8 cellular contexts compared by ENCODE assay signal in the genomic region with DNA sequence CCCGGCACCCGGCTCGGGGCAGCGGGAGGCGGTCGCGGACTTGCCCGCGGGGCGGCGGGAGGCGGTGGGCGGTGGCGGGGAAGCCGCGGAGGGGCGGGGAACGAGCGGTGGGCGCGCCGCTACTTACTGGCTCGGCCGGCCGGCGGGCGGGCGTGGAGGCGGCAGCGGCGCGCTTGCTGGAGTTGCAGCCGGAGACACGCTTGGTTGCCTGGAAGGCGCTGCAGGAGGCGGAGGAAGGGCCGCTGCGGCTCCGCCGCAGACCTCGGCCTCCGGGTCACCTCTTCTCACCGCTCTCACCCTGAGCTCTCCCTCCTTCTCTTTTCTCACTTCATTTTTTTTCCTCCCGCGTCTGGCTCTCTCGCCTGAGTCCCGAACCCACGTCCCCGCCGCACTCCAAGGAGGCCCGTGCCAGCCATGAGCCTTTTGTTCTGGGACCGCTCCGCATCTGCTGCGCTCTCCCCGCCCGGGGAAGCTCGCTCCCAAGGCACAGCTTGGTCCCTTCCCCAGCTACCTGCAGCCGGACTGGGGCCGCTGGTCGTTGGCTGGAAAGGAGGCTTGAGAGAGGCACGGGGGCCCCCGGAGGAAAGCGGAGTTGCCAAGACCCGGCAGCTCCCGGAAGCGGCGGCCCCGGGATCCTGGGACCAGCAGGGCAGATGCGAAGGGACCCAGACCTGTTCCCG. TPM values are rescaled to one million over a fixed set of nuclear protein-coding genes. Genes with fewer than 3 reads are reported as not detected.
DNase-seq lines count a peak whose midpoint lies in the region; ATAC-seq, FAIRE-seq and TF ChIP-seq lines count a peak whose summit lies in the region.

No MANE protein-coding gene starts in this region.

- CTCF ChIA-PET in GM12878 (lab: Yijun Ruan, JAX) = no interaction called here

- SMC1A ChIA-PET in GM12878 (lab: Charles Lee; ENCODE audit: uncharacterized antibody, unreplicated experiment) = no interaction called here

- WGBS in GM12878 (ENCODE audit: insufficient coverage, insufficient replicate concordance, low lambda C conversion rate, missing lambda C conversion rate) = under 1% methylated on average over 43 of the region's 70 CpGs
- 3% methylated on average over 40 of the region's 70 CpGs for WGBS in mesenchymal stem cell

- no peak overlapping the region for H2BK5ac ChIP-seq in mesenchymal stem cell (ENCODE audit: low read depth, low read length, poor library complexity, severe bottlenecking)

- H2AK5ac ChIP-seq in mesenchymal stem cell (ENCODE audit: low read length, severe bottlenecking) = no peak overlapping the region

- peaks cover 25% of the 10 kb centered on the region for H3K4me1 ChIP-seq in BLaER1
- H3K4me1 ChIP-seq in GM12878 (ENCODE audit: control insufficient read depth, insufficient read depth, low read length) = peaks cover 5% of the 10 kb centered on the region
- peaks cover 19% of the 10 kb centered on the region for H3K4me1 ChIP-seq in mesenchymal stem cell (ENCODE audit: control insufficient read depth, insufficient read depth, low read depth, low read length)
- peaks cover 0 to 5% of the 10 kb centered on the region in 2 donors for H3K4me1 ChIP-seq in uterus

- peak overlapping the region; percentile 76 for H3K9ac ChIP-seq in BLaER1
- no peak overlapping the region for H3K9ac ChIP-seq in GM12878 (ENCODE audit: control insufficient read depth, insufficient read depth, low read length)
- no peak overlapping the region for H3K9ac ChIP-seq in mesenchymal stem cell (ENCODE audit: low read length)

- ATAC-seq in HG02798 (IDR thresholded peaks at IDR 0.05; ENCODE audit: poor library complexity, unreplicated experiment) (peak; percentile 90), GM12878 (peak; percentile 94)

- FAIRE-seq in GM18507 (lab: Jason Lieb, UNC) (peak; percentile 80), GM12878 (lab: Jason Lieb, UNC) (no peak)

- no peak overlapping the region; the same call in 1 of the 2 replicates for H2AFZ ChIP-seq in GM12878 (ENCODE audit: control insufficient read depth, low read depth, low read length)
- H2AFZ ChIP-seq in mesenchymal stem cell (ENCODE audit: low read depth, low read length) = peak overlapping the region; percentile 46

- no peak overlapping the region for H2BK12ac ChIP-seq in mesenchymal stem cell (ENCODE audit: low read length in 2 of 2)

- TF ChIP-seq EP300 in GM12878 (IDR thresholded peaks at IDR 0.05; ENCODE audit: borderline replicate concordance in 1 of 2, control insufficient read depth in 1 of 2, low read depth in 2 of 2, low read length in 2 of 2) = no peak

- in situ Hi-C loops in GM12878 (cut with MboI) = no loop called here

- no peak for TF ChIP-seq CTCF in GM12878 (IDR thresholded peaks at IDR 0.05 in 2 of 3, conservative IDR thresholded peaks at IDR 0.05 in 1 of 3; ENCODE audit: control insufficient read depth in 2 of 3, extremely low read depth in 1 of 3, insufficient read depth in 1 of 3, low read depth in 3 of 3, low read length in 3 of 3)
- TF ChIP-seq CTCF in uterus (IDR thresholded peaks at IDR 0.05) = no peak

- intact Hi-C loops in GM12878 (cut with micrococcal nuclease; ENCODE audit: unreplicated experiment) (no loop called here), uterus (cut with DNase I; ENCODE audit: low total_unique reads) (no loop called here)

- H3K36me3 ChIP-seq in BLaER1 (no peaks in the 10 kb centered on the region), GM12878 (ENCODE audit: control insufficient read depth in 2 of 2, insufficient read depth in 2 of 2, low read length in 1 of 2) (no peaks in the 10 kb centered on the region), mesenchymal stem cell (ENCODE audit: control insufficient read depth in 1 of 2, insufficient read depth in 2 of 2, low read depth in 1 of 2, low read length in 2 of 2) (no peaks in the 10 kb centered on the region), uterus (no peaks in the 10 kb centered on the region)

- peak overlapping the region; percentile 96 for H3K4me2 ChIP-seq in BLaER1
- H3K4me2 ChIP-seq in GM12878 (ENCODE audit: control insufficient read depth, insufficient read depth) = peak overlapping the region; percentile 85
- H3K4me2 ChIP-seq in mesenchymal stem cell (ENCODE audit: low read length, poor library complexity, severe bottlenecking) = peak overlapping the region; percentile 86

- H3K27ac ChIP-seq in BLaER1 = peak overlapping the region; percentile 82
- no peak overlapping the region for H3K27ac ChIP-seq in GM12878 (ENCODE audit: control insufficient read depth, insufficient read depth)
- H3K27ac ChIP-seq in mesenchymal stem cell (ENCODE audit: low read length, poor library complexity, severe bottlenecking) = no peak overlapping the region
- no peak overlapping the region for H3K27ac ChIP-seq in uterus

- BruUV-seq in GM12878 (replicated peaks; lab: Mats Ljungman, UMichigan) = no TSS peak

- no peak overlapping the region for H3K18ac ChIP-seq in mesenchymal stem cell (ENCODE audit: low read depth in 1 of 2, low read length in 2 of 2)

- H4K8ac ChIP-seq in mesenchymal stem cell (ENCODE audit: low read length) = no peak overlapping the region

- no peak overlapping the region for H3K14ac ChIP-seq in mesenchymal stem cell (ENCODE audit: low read length in 2 of 2)

- DNase-seq in GM18507 (ENCODE audit: extremely low spot score, insufficient read length, low read depth) = peak; percentile 73
- peak; percentile 25 for DNase-seq in NCI-H2196 (lab: John Stamatoyannopoulos, UW; ENCODE audit: unreplicated experiment)
- no peak for DNase-seq in GM12878 (ENCODE audit: low read depth, low spot score)
- DNase-seq in mesenchymal stem cell = peak; percentile 1
- DNase-seq in GDM1 (lab: John Stamatoyannopoulos, UW) = no peak
- no peak for DNase-seq in uterus

- H3K4ac ChIP-seq in mesenchymal stem cell (ENCODE audit: low read depth in 1 of 2, low read length in 2 of 2) = no peak overlapping the region

- H4K20me1 ChIP-seq in BLaER1 (peaks cover 8% of the 10 kb centered on the region; the same call in 1 of the 2 replicates), GM12878 (ENCODE audit: control insufficient read depth, insufficient read depth) (no peaks in the 10 kb centered on the region; the same call in 1 of the 2 replicates)

- POLR2A ChIA-PET in GM12878 (lab: Charles Lee) = no interaction called here

- H2BK120ac ChIP-seq in mesenchymal stem cell (ENCODE audit: low read depth, low read length) = no peak overlapping the region

- H3K27me3 ChIP-seq in BLaER1 = peaks cover 61% of the 10 kb centered on the region
- H3K27me3 ChIP-seq in GM12878 (replicated peaks in 1 of 2; ENCODE audit: control insufficient read depth in 2 of 2, insufficient read depth in 2 of 2, low read length in 1 of 2) = peaks cover 4 to 43% of the 10 kb centered on the region in 2 experiments
- H3K27me3 ChIP-seq in mesenchymal stem cell (ENCODE audit: control insufficient read depth in 1 of 2, insufficient read depth in 1 of 2, low read length in 2 of 2) = peaks cover 83 to 95% of the 10 kb centered on the region in 2 experiments
- H3K27me3 ChIP-seq in uterus = peaks cover 0 to 36% of the 10 kb centered on the region in 2 donors

- RAD21 ChIA-PET in GM12878 (lab: Charles Lee; ENCODE audit: unreplicated experiment) = interaction anchor here (0.7 kb wide), 1 partner anchor 62 kb away, joined by 3 read pairs; no protein-coding TSS in a partner anchor

- no peak overlapping the region for H2BK15ac ChIP-seq in mesenchymal stem cell (ENCODE audit: low read depth, poor library complexity, severe bottlenecking)

- H3K4me3 ChIP-seq in BLaER1 = peak overlapping the region; percentile 76
- peak overlapping the region; percentile 53; the same call in 1 of the 2 replicates for H3K4me3 ChIP-seq in GM12878
- H3K4me3 ChIP-seq in mesenchymal stem cell (ENCODE audit: insufficient read depth in 1 of 2, low read depth in 1 of 2, low read length in 2 of 2) = peak overlapping the region; percentile 55 to 59
- no peak overlapping the region for H3K4me3 ChIP-seq in uterus

- TF ChIP-seq POLR2A in GM12878 (IDR thresholded peaks at IDR 0.05; ENCODE audit: low read depth, low read length) (no peak), uterus (IDR thresholded peaks at IDR 0.05) (no peak)

- no peak overlapping the region for H4K91ac ChIP-seq in mesenchymal stem cell (ENCODE audit: low read length)

- H3K23ac ChIP-seq in mesenchymal stem cell (ENCODE audit: low read length in 2 of 2) = no peak overlapping the region

- no peaks in the 10 kb centered on the region for H3K79me2 ChIP-seq in GM12878 (ENCODE audit: control insufficient read depth, insufficient read depth, low read length)

- H3K9me3 ChIP-seq in BLaER1 = 0 out of 2 replicates have a peak, but pooled peaks cover 4% of the 10 kb centered on the region
- no peaks in the 10 kb centered on the region; the same call in 2 of the 3 replicates for H3K9me3 ChIP-seq in GM12878 (replicated peaks; ENCODE audit: control insufficient read depth, insufficient read depth, low read length)
- H3K9me3 ChIP-seq in mesenchymal stem cell (ENCODE audit: control insufficient read depth, low read length) = no peaks in the 10 kb centered on the region
- H3K9me3 ChIP-seq in uterus = no peaks in the 10 kb centered on the region

- H3K79me1 ChIP-seq in mesenchymal stem cell (replicated peaks; ENCODE audit: low read length, poor library complexity, severe bottlenecking) = no peaks in the 10 kb centered on the region

- TF ChIP-seq RAD21 in GM12878 (IDR thresholded peaks at IDR 0.05; ENCODE audit: insufficient read depth, low read depth, low read length) = no peak

TF ChIP-seq in GM12878, 131 proteins besides CTCF, POLR2A, EP300 and RAD21 (continues in another document):
- no peak for TF ChIP-seq SMC3 (IDR thresholded peaks at IDR 0.05; ENCODE audit: borderline replicate concordance, low read length)

RNA-seq across cellular contexts. Expression of gene KCNK10, which starts 0.6 kb away (rescaled TPM):
- total RNA-seq in GM12878 (2013; cell fraction: nucleolus; rRNA removed) = not detected in 2 replicates
- total RNA-seq in GM12878 (2014; rRNA removed) (0.06 TPM in 1 of 2 replicates, not detected in the other), GM12878 (2014; rRNA removed; fragmentation: Illumina TruSeq; extraction: Trizol) (not detected in 2 replicates), GM12878 (2021) (0.13 TPM in 1 of 2 replicates, not detected in the other), uterus (under 1 TPM in 1 of 4 donors, not detected in 3; 0.14 TPM)
- polyA plus RNA-seq in GM12878 (2011; ENCODE audit: low read depth) = not detected
- polyA plus RNA-seq in GM12878 (2011; rRNA removed) (not detected in 2 replicates), GM12878 (2014; fragmentation: Illumina TruSeq; extraction: Trizol) (0.01 TPM in 1 of 2 replicates, not detected in the other), GM12878 (2014; fragmentation: Nextera tagmentation; extraction: Ambion mirVana) (under 1 TPM in 1 of 2 experiments, not detected in 1; 0.02 TPM), GM12878 (2014; rRNA removed) (0.01 TPM in 1 of 2 replicates, not detected in the other), GM12878 (2016; fragmentation: Nextera tagmentation; extraction: Ambion mirVana) (not detected)
- 0.03 TPM in 1 of 2 replicates, not detected in the other for polyA plus RNA-seq in GM12878 (2011; cell fraction: cytosol; rRNA removed)
- polyA plus RNA-seq in GM12878 (2011; cell fraction: nucleus; rRNA removed) = not detected in 2 replicates
- polyA plus RNA-seq in GM12878 (2012) = not detected in 2 replicates
- 0.10 TPM in 1 of 2 replicates, not detected in the other for polyA minus RNA-seq in GM12878 (2011; rRNA and poly(A)+ RNA removed)
- not detected in 2 replicates for polyA minus RNA-seq in GM12878 (2011; cell fraction: cytosol; rRNA and poly(A)+ RNA removed)
- not detected in 2 replicates for polyA minus RNA-seq in GM12878 (2011; cell fraction: nucleus; rRNA and poly(A)+ RNA removed)
- polyA plus RNA-seq in mesenchymal stem cell (2013, experiment 1 of 2) = not detected
- polyA plus RNA-seq in mesenchymal stem cell (2013, experiment 2 of 2) = not detected

Comparison
In these comparisons a context has a peak if more than half of its experiments do, and no peak if none do; other contexts are left out.
1. H3K4me3 ChIP-seq: peak in BLaER1 (single experiment), GM12878 (single experiment) and mesenchymal stem cell (2 of 2); none in uterus (0 of 2).
2. DNase-seq: peak in GM18507 (single experiment), NCI-H2196 (single experiment) and mesenchymal stem cell (single experiment); none in GM12878 (single experiment), GDM1 (single experiment) and uterus (0 of 2).
3. Peak in every context shown above with its lines, with median percentiles within 50 percentile points of each other: H3K4me2 ChIP-seq.